Comparison of ENCODE assay signal across 8 cellular contexts in genomic region chr9:68780377-68780707, GRCh38.
A peak's percentile ranks its signal among the peaks of the same experiment; 100 is the strongest.
DNase-seq lines count a peak whose midpoint lies in the region; ATAC-seq and TF ChIP-seq lines count a peak whose summit lies in the region.

No MANE protein-coding gene starts in this region.

- H3K36me3 ChIP-seq in hepatocyte (replicated peaks; ENCODE audit: insufficient read depth, low read depth) (no peaks in the 10 kb centered on the region), stomach (no peaks in the 10 kb centered on the region)

- no peaks in the 10 kb centered on the region for H3K9me2 ChIP-seq in hepatocyte (replicated peaks; ENCODE audit: insufficient read depth)

- TF ChIP-seq CTCF in hepatocyte (IDR thresholded peaks at IDR 0.05; ENCODE audit: poor library complexity) (no peak), stomach (IDR thresholded peaks at IDR 0.05) (no peak)

- no peak for TF ChIP-seq POLR2A in stomach (IDR thresholded peaks at IDR 0.05)

- DNase-seq in hepatocyte (ENCODE audit: low spot score), result no peak
- DNase-seq in stomach, result no peak
- no peak for DNase-seq in activated CD4-positive, alpha-beta T cell treated with anti-CD3 and anti-CD28 coated beads, Interleukin-2, amount 50 U/mL, for 48 hours
- DNase-seq in H4 (ENCODE audit: low spot score), result no peak
- DNase-seq in DMS153 (lab: John Stamatoyannopoulos, UW), result no peak
- DNase-seq in activated naive CD4-positive, alpha-beta T cell (lab: John Stamatoyannopoulos, UW), result no peak

- H3K79me2 ChIP-seq in hepatocyte, result peaks cover 45% of the 10 kb centered on the region

- no peak for TF ChIP-seq EP300 in stomach (IDR thresholded peaks at IDR 0.05)

- intact Hi-C loops in stomach (cut with DNase I; ENCODE audit: low total_unique reads), result no loop called here

- H4K20me1 ChIP-seq in hepatocyte (ENCODE audit: insufficient read depth, poor library complexity, severe bottlenecking), result peaks cover 22% of the 10 kb centered on the region

- peak overlapping the region; percentile 20 for H2AFZ ChIP-seq in hepatocyte

- H3K4me2 ChIP-seq in hepatocyte, result peak overlapping the region; percentile 92

- H3K27me3 ChIP-seq in hepatocyte (no peaks in the 10 kb centered on the region), stomach (no peaks in the 10 kb centered on the region)

- peak overlapping the region; percentile 41 for H3K4me3 ChIP-seq in hepatocyte
- peak overlapping the region; percentile 59 to 85 (median 72) for H3K4me3 ChIP-seq in stomach

- WGBS in hepatocyte (ENCODE audit: low lambda C conversion rate, missing lambda C conversion rate), result 2% methylated on average over 17 of the region's 19 CpGs
- WGBS in stomach, 5 donors, result 0 to 2% (median 1%) methylated on average over 16 to 19 of the region's 19 CpGs

- peak; percentile 1 for ATAC-seq in GM21526 (IDR thresholded peaks at IDR 0.05; ENCODE audit: low FRiP score, unreplicated experiment)
- peak; percentile 5; the same call in 2 of the 3 replicates for ATAC-seq in SK-N-SH treated with all-trans-retinoic acid at 6 μM for 48 hours

- H3K4me1 ChIP-seq in hepatocyte (ENCODE audit: insufficient read depth) (peaks cover 31% of the 10 kb centered on the region), stomach (peaks cover 43 to 64% (median 56%) of the 10 kb centered on the region in 4 donors)

- H3K9me3 ChIP-seq in hepatocyte (ENCODE audit: low read depth), result no peaks in the 10 kb centered on the region
- no peaks in the 10 kb centered on the region for H3K9me3 ChIP-seq in stomach

- H3K27ac ChIP-seq in hepatocyte (peak overlapping the region; percentile 92), stomach (peak overlapping the region; percentile 91 to 97 (median 94))

TF ChIP-seq in SK-N-SH treated with all-trans-retinoic acid at 6 μM for 48 hours, 23 proteins besides CTCF, POLR2A, EP300 and RAD21:
- TF ChIP-seq CSDC2 (CRISPR knock-in tag; IDR thresholded peaks at IDR 0.05) (no peak), CREB5 (CRISPR knock-in tag; IDR thresholded peaks at IDR 0.05; ENCODE audit: low read depth) (no peak), ZC3H10 (CRISPR knock-in tag; IDR thresholded peaks at IDR 0.05) (no peak), ZNF70 (CRISPR knock-in tag; IDR thresholded peaks at IDR 0.05) (no peak), ZFP3 (CRISPR knock-in tag; IDR thresholded peaks at IDR 0.05) (no peak), POU6F1 (CRISPR knock-in tag; IDR thresholded peaks at IDR 0.05; ENCODE audit: borderline replicate concordance, low read depth) (no peak), PPARA (CRISPR knock-in tag; IDR thresholded peaks at IDR 0.05; ENCODE audit: borderline replicate concordance) (no peak), ESRRG (CRISPR knock-in tag; IDR thresholded peaks at IDR 0.05) (no peak), ZNF565 (CRISPR knock-in tag; conservative IDR thresholded peaks at IDR 0.05; ENCODE audit: low read depth) (no peak), TSHZ2 (CRISPR knock-in tag; IDR thresholded peaks at IDR 0.05) (no peak), ISL1 (CRISPR knock-in tag; IDR thresholded peaks at IDR 0.05) (no peak), ZNF8 (CRISPR knock-in tag; IDR thresholded peaks at IDR 0.05) (no peak), ARNTL (CRISPR knock-in tag; IDR thresholded peaks at IDR 0.05; ENCODE audit: borderline replicate concordance, low read depth) (no peak), TOX (CRISPR knock-in tag; IDR thresholded peaks at IDR 0.05; ENCODE audit: borderline replicate concordance) (no peak), TCF4 (CRISPR knock-in tag; IDR thresholded peaks at IDR 0.05; ENCODE audit: borderline replicate concordance) (no peak)
